12 cellular contexts compared by ENCODE assay signal in the genomic region with DNA sequence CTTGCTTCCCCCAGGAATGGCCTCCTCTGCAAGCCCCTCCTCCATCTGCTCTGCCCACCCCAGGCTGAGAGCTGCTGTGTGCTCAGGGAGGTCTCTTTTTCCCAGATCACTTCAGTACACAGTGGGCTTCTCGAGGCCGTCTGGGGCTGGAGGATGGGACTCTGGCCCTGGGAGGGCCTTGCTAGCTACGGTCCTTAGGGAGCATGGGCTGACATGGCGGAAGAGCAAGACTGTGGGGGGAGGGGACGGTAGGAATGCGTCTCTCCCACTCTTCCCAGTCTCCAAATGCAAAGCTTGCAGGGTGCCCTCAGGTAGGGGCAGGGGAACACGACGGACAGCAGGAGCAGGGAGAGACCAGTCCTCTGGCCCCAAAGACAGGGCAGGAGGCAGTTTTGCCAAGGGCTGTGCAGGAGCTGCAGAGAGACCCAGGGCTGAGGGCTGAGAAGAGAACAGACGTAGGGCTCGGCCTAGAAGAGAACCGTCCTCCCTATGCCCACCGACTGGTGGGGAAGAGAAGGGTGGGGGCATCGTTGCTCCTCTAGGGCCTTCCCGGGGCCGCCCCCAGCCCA. TPM values are rescaled to one million over a fixed set of nuclear protein-coding genes. Genes with fewer than 3 reads are reported as not detected.
A peak's percentile ranks its signal among the peaks of the same experiment; 100 is the strongest.
DNase-seq lines count a peak whose midpoint lies in the region; ATAC-seq and TF ChIP-seq lines count a peak whose summit lies in the region.
"Not testable (repeated sequence)": the region's sequence is repeated elsewhere in the genome, so short reads cannot be mapped to it uniquely, and the experiment has no call there.
"Had no signal": no experiment of that assay in that cellular context is flagged by ENCODE, and none has a peak within 500 bp of the region (broad histone marks: within the 10 kb centered on the region; RNA-seq: fewer than 3 reads in every experiment).

No MANE protein-coding gene starts in this region.

- 10 to 14% methylated on average over 14 to 15 of the region's 15 CpGs for WGBS in ectodermal cell, 2 experiments
- no CpG with 5 or more reads among the region's 15 CpGs for WGBS in mesendoderm (ENCODE audit: extremely low coverage, insufficient coverage, low lambda C conversion rate)
- 3 to 4% methylated on average over 6 to 11 of the region's 15 CpGs for WGBS in testis, 2 donors

- not testable (repeated sequence) for H3K4ac ChIP-seq in mesendoderm (ENCODE audit: low read depth, low read length)

- peak overlapping the region; percentile 67 for H3K56ac ChIP-seq in mesendoderm (ENCODE audit: low read length)

- peak overlapping the region; percentile 68 for H3K9ac ChIP-seq in mesendoderm (ENCODE audit: low read length)

- not testable (repeated sequence) for H3K4me3 ChIP-seq in CD8-positive, alpha-beta T cell (ENCODE audit: low read depth, low read length); mesendoderm (ENCODE audit: low read length)
- H3K4me3 ChIP-seq in ectodermal cell (ENCODE audit: insufficient read depth, low read depth, low read length): peak overlapping the region; percentile 55
- H3K4me3 ChIP-seq in right atrium auricular region: peak overlapping the region; percentile 45 to 65
- H3K4me3 ChIP-seq in testis: peak overlapping the region; percentile 60 to 67

- H3K79me2 ChIP-seq in mesendoderm (ENCODE audit: control insufficient read depth, insufficient read depth, low read length): not testable (repeated sequence)

- H3K79me1 ChIP-seq in mesendoderm (ENCODE audit: low read length): not testable (repeated sequence)

- not testable (repeated sequence) for H3K27me3 Mint-ChIP-seq in CD8-positive, alpha-beta T cell (ENCODE audit: low read depth)
- H3K27me3 Mint-ChIP-seq in activated naive CD8-positive, alpha-beta T cell treated with anti-CD3 and anti-CD28 coated beads, Interleukin-2, amount 50 U/mL, for 24 hours: peaks cover 17% of the 10 kb centered on the region
- H3K27me3 Mint-ChIP-seq in progenitor cell of endocrine pancreas: peaks cover 11% of the 10 kb centered on the region

- peaks cover 10% of the 10 kb centered on the region for H3K4me1 Mint-ChIP-seq in CD8-positive, alpha-beta T cell (ENCODE audit: low read depth)
- H3K4me1 Mint-ChIP-seq in activated naive CD8-positive, alpha-beta T cell treated with anti-CD3 and anti-CD28 coated beads, Interleukin-2, amount 50 U/mL, for 24 hours; progenitor cell of endocrine pancreas (ENCODE audit: low read depth): not testable (repeated sequence)

- H3K18ac ChIP-seq in mesendoderm (ENCODE audit: low read length): not testable (repeated sequence)

- H3K9me3 ChIP-seq in CD8-positive, alpha-beta T cell (ENCODE audit: low read length); ectodermal cell (ENCODE audit: control insufficient read depth, low read length); right atrium auricular region; testis: not testable (repeated sequence)

- intact Hi-C loops in CD8-positive, alpha-beta T cell (cut with DNase I, micrococcal nuclease); testis (cut with DNase I; ENCODE audit: low total_unique reads): not testable (repeated sequence)

- H4K8ac ChIP-seq in mesendoderm (ENCODE audit: low read depth, low read length): not testable (repeated sequence)

- H3K4me2 ChIP-seq in mesendoderm (ENCODE audit: low read length): peak overlapping the region; percentile 34

- H3K36me3 ChIP-seq in CD8-positive, alpha-beta T cell (ENCODE audit: insufficient read depth, low read length); ectodermal cell (ENCODE audit: control insufficient read depth, insufficient read depth, low read length); right atrium auricular region; mesendoderm (ENCODE audit: control insufficient read depth, insufficient read depth, low read length); testis (ENCODE audit: low read depth, missing control alignments): not testable (repeated sequence)

- TF ChIP-seq POLR2A in testis (IDR thresholded peaks at IDR 0.05): not testable (repeated sequence)

- not testable (repeated sequence) for H3K27ac Mint-ChIP-seq in CD8-positive, alpha-beta T cell; activated naive CD8-positive, alpha-beta T cell treated with anti-CD3 and anti-CD28 coated beads, Interleukin-2, amount 50 U/mL, for 24 hours
- peak overlapping the region; percentile 94 for H3K27ac Mint-ChIP-seq in progenitor cell of endocrine pancreas

- not testable (repeated sequence) for H2AK5ac ChIP-seq in mesendoderm (ENCODE audit: low read length)

- not testable (repeated sequence) for H4K5ac ChIP-seq in mesendoderm (ENCODE audit: low read length)

- H3K27me3 ChIP-seq in CD8-positive, alpha-beta T cell (ENCODE audit: insufficient read depth, low read length); right atrium auricular region; mesendoderm (ENCODE audit: insufficient read depth, low read length, poor library complexity); testis: not testable (repeated sequence)
- peaks cover 16% of the 10 kb centered on the region for H3K27me3 ChIP-seq in ectodermal cell (ENCODE audit: control insufficient read depth, insufficient read depth, low read length, poor library complexity, severe bottlenecking)

- H3K36me3 Mint-ChIP-seq in CD8-positive, alpha-beta T cell; activated naive CD8-positive, alpha-beta T cell treated with anti-CD3 and anti-CD28 coated beads, Interleukin-2, amount 50 U/mL, for 24 hours (ENCODE audit: low read depth); progenitor cell of endocrine pancreas (ENCODE audit: insufficient read depth): not testable (repeated sequence)

- CTCF ChIA-PET in CD8-positive, alpha-beta T cell (lab: Charles Lee): not testable (repeated sequence)

- POLR2A ChIA-PET in CD8-positive, alpha-beta T cell (lab: Charles Lee): interaction anchor here (1.1 kb wide), 1 partner anchor 45 kb away, joined by 4 read pairs; a partner anchor contains a TSS

- H2BK15ac ChIP-seq in mesendoderm (replicated peaks; ENCODE audit: low read depth): not testable (repeated sequence)

- TF ChIP-seq CTCF in CD8-positive, alpha-beta T cell (IDR thresholded peaks at IDR 0.05); right atrium auricular region (IDR thresholded peaks at IDR 0.05); progenitor cell of endocrine pancreas (IDR thresholded peaks at IDR 0.05; ENCODE audit: unreplicated experiment); testis (IDR thresholded peaks at IDR 0.05): not testable (repeated sequence)

- H2BK5ac ChIP-seq in mesendoderm (ENCODE audit: low read length): not testable (repeated sequence)

- ATAC-seq in CD8-positive, alpha-beta T cell; activated naive CD8-positive, alpha-beta T cell treated with anti-CD3 and anti-CD28 coated beads, Interleukin-2, amount 50 U/mL, for 24 hours: not testable (repeated sequence)

- not testable (repeated sequence) for H3K23ac ChIP-seq in mesendoderm (ENCODE audit: low read length)

- not testable (repeated sequence) for H2BK120ac ChIP-seq in mesendoderm (ENCODE audit: low read depth, low read length)

- not testable (repeated sequence) for H3K4me1 ChIP-seq in CD8-positive, alpha-beta T cell (ENCODE audit: insufficient read depth, low read length); ectodermal cell (ENCODE audit: control insufficient read depth, insufficient read depth, low read length); right atrium auricular region; mesendoderm (ENCODE audit: control insufficient read depth, low read depth, low read length); testis

- not testable (repeated sequence) for H3K27ac ChIP-seq in CD8-positive, alpha-beta T cell (ENCODE audit: low read depth, low read length); ectodermal cell (ENCODE audit: insufficient read depth, low read depth, low read length, poor library complexity, severe bottlenecking); mesendoderm (ENCODE audit: low read depth, low read length); testis
- H3K27ac ChIP-seq in right atrium auricular region: peak overlapping the region; percentile 51 to 53

- not testable (repeated sequence) for H3K9me3 Mint-ChIP-seq in CD8-positive, alpha-beta T cell; activated naive CD8-positive, alpha-beta T cell treated with anti-CD3 and anti-CD28 coated beads, Interleukin-2, amount 50 U/mL, for 24 hours; progenitor cell of endocrine pancreas (ENCODE audit: low read depth)

- H3K4me3 Mint-ChIP-seq in CD8-positive, alpha-beta T cell: peak overlapping the region; percentile 39
- H3K4me3 Mint-ChIP-seq in activated naive CD8-positive, alpha-beta T cell treated with anti-CD3 and anti-CD28 coated beads, Interleukin-2, amount 50 U/mL, for 24 hours: peak overlapping the region; percentile 14
- H3K4me3 Mint-ChIP-seq in progenitor cell of endocrine pancreas (ENCODE audit: low read depth): peak overlapping the region; percentile 87

- not testable (repeated sequence) for DNase-seq in CD8-positive, alpha-beta T cell; activated naive CD8-positive, alpha-beta T cell treated with anti-CD3 and anti-CD28 coated beads, Interleukin-2, amount 50 U/mL, for 24 hours; right atrium auricular region (ENCODE audit: low spot score); progenitor cell of endocrine pancreas (ENCODE audit: low spot score, unreplicated experiment); testis
- DNase-seq in SK-N-DZ (ENCODE audit: low spot score) (peak; percentile 12), mesendoderm (peak; percentile 57)

RNA-seq across cellular contexts. Expression of a gene that starts 1.3 kb away (rescaled TPM):
- total RNA-seq in CD8-positive, alpha-beta T cell: under 1 TPM; 0.58 to 0.92 TPM
- 0.52 and 0.88 TPM in 2 replicates for polyA plus RNA-seq in SK-N-DZ (2014; cell fraction: cytosol; rRNA removed)
- polyA plus RNA-seq in SK-N-DZ (2014; cell fraction: nucleus; rRNA removed): 0.05 and 0.35 TPM in 2 replicates
- 2.8 TPM for polyA plus RNA-seq in ectodermal cell (2013, experiment 1 of 4)
- polyA plus RNA-seq in ectodermal cell (2013, experiment 2 of 4): 3.1 TPM
- polyA plus RNA-seq in ectodermal cell (2013, experiment 3 of 4): 1.7 TPM
- polyA plus RNA-seq in ectodermal cell (2013, experiment 4 of 4): 2.8 TPM
- total RNA-seq in right atrium auricular region (10 to 100 TPM in 1 of 2 donors, 1 to 10 TPM in 1; 8.3 to 17.7 TPM), progenitor cell of endocrine pancreas (7.7 and 7.9 TPM in 2 replicates), testis (10 to 100 TPM; 19.8 to 20.2 TPM)
- polyA plus RNA-seq in mesendoderm (2013, experiment 1 of 2): 3.2 TPM
- 3.4 TPM for polyA plus RNA-seq in mesendoderm (2013, experiment 2 of 2)
- polyA plus RNA-seq in testis (ENCODE audit: insufficient read depth, low read depth, low replicate concordance): 14.7 TPM
- total RNA-seq: T-helper 1 cell treated with Interleukin-12 subunit alpha and Interleukin-12 subunit beta and Interleukin-4 antibody, amounts not matched to agents 30 ng/mL and 1 ng/mL, for 36 hours had no signal

RNA-seq across cellular contexts. Expression of a gene that starts 23.1 kb away (rescaled TPM):
- total RNA-seq in CD8-positive, alpha-beta T cell: not detected
- polyA plus RNA-seq in SK-N-DZ (2014; cell fraction: cytosol; rRNA removed): not detected in 2 replicates
- polyA plus RNA-seq in SK-N-DZ (2014; cell fraction: nucleus; rRNA removed): not detected in 2 replicates
- not detected for polyA plus RNA-seq in ectodermal cell (2013, experiment 1 of 4)
- not detected for polyA plus RNA-seq in ectodermal cell (2013, experiment 2 of 4)
- not detected for polyA plus RNA-seq in ectodermal cell (2013, experiment 3 of 4)
- polyA plus RNA-seq in ectodermal cell (2013, experiment 4 of 4): not detected
- total RNA-seq in right atrium auricular region (not detected), progenitor cell of endocrine pancreas (not detected in 2 replicates), testis (1 to 10 TPM; 2.0 to 2.7 TPM)
- not detected for polyA plus RNA-seq in mesendoderm (2013, experiment 1 of 2)
- not detected for polyA plus RNA-seq in mesendoderm (2013, experiment 2 of 2)
- polyA plus RNA-seq in testis (ENCODE audit: insufficient read depth, low read depth, low replicate concordance): 17.4 TPM
- total RNA-seq: adrenal gland; lower leg skin; posterior vena cava; T-helper 1 cell treated with Interleukin-12 subunit alpha and Interleukin-12 subunit beta and Interleukin-4 antibody, amounts not matched to agents 30 ng/mL and 1 ng/mL, for 36 hours had no signal
- polyA plus RNA-seq: adrenal gland had no signal

RNA-seq across cellular contexts. Expression of a gene that starts 45.3 kb away (rescaled TPM):
- 1 to 10 TPM; 8.7 to 9.3 TPM for total RNA-seq in CD8-positive, alpha-beta T cell
- 22.8 and 26.5 TPM in 2 replicates for polyA plus RNA-seq in SK-N-DZ (2014; cell fraction: cytosol; rRNA removed)
- 12.4 and 20.4 TPM in 2 replicates for polyA plus RNA-seq in SK-N-DZ (2014; cell fraction: nucleus; rRNA removed)
- polyA plus RNA-seq in ectodermal cell (2013, experiment 1 of 4): 87.6 TPM
- polyA plus RNA-seq in ectodermal cell (2013, experiment 2 of 4): 82.3 TPM
- polyA plus RNA-seq in ectodermal cell (2013, experiment 3 of 4): 71.6 TPM
- polyA plus RNA-seq in ectodermal cell (2013, experiment 4 of 4): 78.6 TPM
- 10 to 100 TPM; 27.5 to 40.3 TPM for total RNA-seq in right atrium auricular region
- 71.6 TPM for polyA plus RNA-seq in mesendoderm (2013, experiment 1 of 2)
- polyA plus RNA-seq in mesendoderm (2013, experiment 2 of 2): 67.6 TPM
- total RNA-seq in progenitor cell of endocrine pancreas: 63.5 and 72.5 TPM in 2 replicates
- total RNA-seq in testis: 10 to 100 TPM; 30.0 to 35.7 TPM
- 53.1 TPM for polyA plus RNA-seq in testis (ENCODE audit: insufficient read depth, low read depth, low replicate concordance)

Comparison
In these comparisons a context has a peak if more than half of its experiments do, and no peak if none do; other contexts are left out.
1. H3K4me3 Mint-ChIP-seq: peak in every context shown above with its lines; median percentile 87 in progenitor cell of endocrine pancreas; 39 in CD8-positive, alpha-beta T cell; 14 in activated naive CD8-positive, alpha-beta T cell treated with anti-CD3 and anti-CD28 coated beads, Interleukin-2, amount 50 U/mL, for 24 hours.